In genomic region chr12:4604684-4605193, GRCh38 we compare ENCODE assay signal across 8 cellular contexts. TPM values are rescaled to one million over a fixed set of nuclear protein-coding genes. Genes with fewer than 3 reads are reported as not detected.
DNase-seq lines count a peak whose midpoint lies in the region; ATAC-seq and TF ChIP-seq lines count a peak whose summit lies in the region.

No MANE protein-coding gene starts in this region.

- H3K9me3 ChIP-seq in CD4-positive, alpha-beta T cell (ENCODE audit: control insufficient read depth, low read length) = no peaks in the 10 kb centered on the region
- H3K9me3 ChIP-seq in lung (ENCODE audit: control insufficient read depth in 2 of 2, insufficient read depth in 1 of 2, low read length in 1 of 2) = no peaks in the 10 kb centered on the region

- H3K27me3 ChIP-seq in CD4-positive, alpha-beta T cell (ENCODE audit: control insufficient read depth, insufficient read depth, low read length) = no peaks in the 10 kb centered on the region
- H3K27me3 ChIP-seq in lung (ENCODE audit: control insufficient read depth, insufficient read depth) = no peaks in the 10 kb centered on the region

- CTCF ChIA-PET in CD4-positive, alpha-beta T cell (lab: Charles Lee) = interaction anchor here (0.6 to 2.6 kb wide), 15 partner anchors 9 to 110 kb away, joined by 3 to 27 read pairs (median 4); partner anchors contain the start of genes AKAP3, NDUFA9 and RAD51AP1
- CTCF ChIA-PET in activated CD8-positive, alpha-beta T cell treated with anti-CD3 and anti-CD28 coated beads for 36 hours (lab: Charles Lee) = interaction anchor here (0.6 to 5.5 kb wide), 13 partner anchors 10 to 253 kb away, joined by 3 to 34 read pairs (median 4); partner anchors contain the start of genes AKAP3 and NDUFA9

- intact Hi-C loops in CD4-positive, alpha-beta T cell (cut with DNase I, micrococcal nuclease) = loop anchor here (1.0 to 5.0 kb wide), 3 partner anchors 43 to 154 kb away; partner anchors contain the start of genes AKAP3 (in 2 of the 2) and NDUFA9 (in 2 of the 2)
- intact Hi-C loops in activated CD8-positive, alpha-beta T cell treated with anti-CD3 and anti-CD28 coated beads for 36 hours (cut with micrococcal nuclease) = loop anchor here (10.0 kb wide), 1 partner anchor 150 kb away; no protein-coding TSS in a partner anchor

- H3K36me3 Mint-ChIP-seq in CD4-positive, alpha-beta T cell (ENCODE audit: low read depth) = peaks cover 24% of the 10 kb centered on the region
- H3K36me3 Mint-ChIP-seq in activated CD8-positive, alpha-beta T cell treated with anti-CD3 and anti-CD28 coated beads for 36 hours (ENCODE audit: low read depth) = no peaks in the 10 kb centered on the region

- ATAC-seq in CD4-positive, alpha-beta T cell (ENCODE audit: poor library complexity) = peak; percentile 96
- peak; percentile 83 for ATAC-seq in GM19324 (IDR thresholded peaks at IDR 0.05; ENCODE audit: low FRiP score, unreplicated experiment)
- ATAC-seq in HG03520 (IDR thresholded peaks at IDR 0.05; ENCODE audit: unreplicated experiment) = peak; percentile 89
- ATAC-seq in activated CD8-positive, alpha-beta T cell treated with anti-CD3 and anti-CD28 coated beads for 36 hours = peak; percentile 100
- peak; percentile 98 for ATAC-seq in lung (ENCODE audit: insufficient read depth, low FRiP score)

- DNase-seq in CD4-positive, alpha-beta T cell = peak; percentile 65 to 79 (median 68)
- DNase-seq in NCI-H748 treated with DMSO at 0.1 percent for 48 hours (lab: John Stamatoyannopoulos, UW) (peak; percentile 65), lung (ENCODE audit: low spot score) (peak; percentile 82)
- peak; percentile 88 for DNase-seq in activated CD8-positive, alpha-beta T cell treated with anti-CD3 and anti-CD28 coated beads for 36 hours
- peak; percentile 68 for DNase-seq in effector CD4-positive, alpha-beta T cell
- peak; percentile 47 to 66 (median 65) for DNase-seq in stimulated activated CD4-positive, alpha-beta T cell treated with anti-CD3 and anti-CD28 coated beads, TNF-alpha, amount 100 ng/mL, for 4 hours (ENCODE audit: low read depth in 3 of 3)

- H3K9me3 Mint-ChIP-seq in CD4-positive, alpha-beta T cell = no peaks in the 10 kb centered on the region
- no peaks in the 10 kb centered on the region for H3K9me3 Mint-ChIP-seq in activated CD8-positive, alpha-beta T cell treated with anti-CD3 and anti-CD28 coated beads for 36 hours

- H3K4me3 ChIP-seq in lung = peak overlapping the region; percentile 84

- H3K27me3 Mint-ChIP-seq in CD4-positive, alpha-beta T cell = peaks cover 7% of the 10 kb centered on the region
- H3K27me3 Mint-ChIP-seq in activated CD8-positive, alpha-beta T cell treated with anti-CD3 and anti-CD28 coated beads for 36 hours = peaks cover 3% of the 10 kb centered on the region

- no peaks in the 10 kb centered on the region for H3K4me1 ChIP-seq in lung (ENCODE audit: control insufficient read depth in 2 of 2, insufficient read depth in 2 of 2, low read length in 2 of 2)

- peak overlapping the region; percentile 89 for H3K4me3 Mint-ChIP-seq in CD4-positive, alpha-beta T cell
- peak overlapping the region; percentile 94 for H3K4me3 Mint-ChIP-seq in activated CD8-positive, alpha-beta T cell treated with anti-CD3 and anti-CD28 coated beads for 36 hours

- peaks cover 0 to 3% of the 10 kb centered on the region in 2 donors for H3K36me3 ChIP-seq in lung (ENCODE audit: control insufficient read depth in 2 of 2, insufficient read depth in 2 of 2, low read length in 2 of 2)

- 2% methylated on average over 25 of the region's 25 CpGs for WGBS in lung, 2 donors

- POLR2A ChIA-PET in CD4-positive, alpha-beta T cell (lab: Charles Lee) = interaction anchor here (2.2 kb wide), 1 partner anchor 44 kb away, joined by 12 read pairs; the partner anchor contains the start of genes AKAP3 and NDUFA9
- POLR2A ChIA-PET in activated CD8-positive, alpha-beta T cell treated with anti-CD3 and anti-CD28 coated beads for 36 hours (lab: Charles Lee) = interaction anchor here (0.8 to 1.2 kb wide), 3 partner anchors 13 to 282 kb away, joined by 3 to 4 read pairs (median 3); no protein-coding TSS in a partner anchor

- peaks cover 40% of the 10 kb centered on the region for H3K4me1 Mint-ChIP-seq in CD4-positive, alpha-beta T cell (ENCODE audit: low read depth)
- peaks cover 23% of the 10 kb centered on the region for H3K4me1 Mint-ChIP-seq in activated CD8-positive, alpha-beta T cell treated with anti-CD3 and anti-CD28 coated beads for 36 hours (ENCODE audit: low read depth)

- H3K27ac Mint-ChIP-seq in CD4-positive, alpha-beta T cell = peak overlapping the region; percentile 80
- H3K27ac Mint-ChIP-seq in activated CD8-positive, alpha-beta T cell treated with anti-CD3 and anti-CD28 coated beads for 36 hours = peak overlapping the region; percentile 94

- no peak overlapping the region for H3K27ac ChIP-seq in CD4-positive, alpha-beta T cell (ENCODE audit: low read depth, low read length)
- peak overlapping the region; percentile 54 to 82 for H3K27ac ChIP-seq in lung (ENCODE audit: low read depth in 1 of 2, low read length in 1 of 2)

- TF ChIP-seq CTCF in CD4-positive, alpha-beta T cell (IDR thresholded peaks at IDR 0.05) = peak; percentile 99
- TF ChIP-seq CTCF in activated CD8-positive, alpha-beta T cell treated with anti-CD3 and anti-CD28 coated beads for 36 hours (IDR thresholded peaks at IDR 0.05) = peak; percentile 98
- TF ChIP-seq CTCF in lung (IDR thresholded peaks at IDR 0.05; ENCODE audit: control extremely low read depth, extremely low read depth) = peak; percentile 87

RNA-seq across cellular contexts. Expression of gene DYRK4, which starts 42.7 kb away (rescaled TPM):
- 1 to 10 TPM; 5.4 to 7.2 TPM for total RNA-seq in CD4-positive, alpha-beta T cell
- 10 to 100 TPM; 35.0 TPM for total RNA-seq in activated CD8-positive, alpha-beta T cell treated with anti-CD3 and anti-CD28 coated beads for 36 hours
- 10 to 100 TPM; 27.8 to 32.1 TPM for total RNA-seq in lung
- 10 to 100 TPM; 30.5 to 80.2 TPM for polyA plus RNA-seq in lung

RNA-seq across cellular contexts. Expression of gene AKAP3, which starts 44.1 kb away (rescaled TPM):
- 1 to 10 TPM in 1 of 2 experiments, under 1 TPM in 1; 0.96 to 2.0 TPM for total RNA-seq in CD4-positive, alpha-beta T cell
- 1 to 10 TPM; 2.0 to 3.5 TPM for total RNA-seq in activated CD8-positive, alpha-beta T cell treated with anti-CD3 and anti-CD28 coated beads for 36 hours
- total RNA-seq in lung = 1 to 10 TPM; 1.1 to 2.4 TPM
- polyA plus RNA-seq in lung = 1 to 10 TPM in 1 of 2 donors, under 1 TPM in 1; 0.57 to 1.2 TPM

RNA-seq across cellular contexts. Expression of gene NDUFA9, which starts 44.2 kb away (rescaled TPM):
- 10 to 100 TPM; 77.2 to 79.2 TPM for total RNA-seq in CD4-positive, alpha-beta T cell
- 100 to 1,000 TPM; 117 to 122 TPM for total RNA-seq in activated CD8-positive, alpha-beta T cell treated with anti-CD3 and anti-CD28 coated beads for 36 hours
- total RNA-seq in lung = 10 to 100 TPM; 65.9 to 79.1 TPM
- polyA plus RNA-seq in lung = 10 to 100 TPM; 64.1 to 70.4 TPM
